28 cellular contexts compared by ENCODE assay signal in genomic region chr2:178068823-178069454, GRCh38. TPM values are rescaled to one million over a fixed set of nuclear protein-coding genes. Genes with fewer than 3 reads are reported as not detected.
"Had no signal": no experiment of that assay in that cellular context is flagged by ENCODE, and none has a peak within 500 bp of the region (broad histone marks: within the 10 kb centered on the region; RNA-seq: fewer than 3 reads in every experiment).

No MANE protein-coding gene starts in this region.

- H2AFZ ChIP-seq: neural progenitor cell had no signal

- FAIRE-seq: urothelium cell line had no signal

- ATAC-seq: naive thymus-derived CD4-positive, alpha-beta T cell; natural killer cell; psoas muscle; right cardiac atrium; sciatic nerve; stimulated activated memory B cell treated with anti-CD40 and anti-IgM and Interleukin-4, amounts not matched to agents 10 μg/mL and 1 μg/mL and 100 μg/mL, for 72 hours; stimulated activated naive CD8-positive, alpha-beta T cell treated with anti-CD3 and anti-CD28 coated beads, Interleukin-15, amount 100 ng/mL, for 72 hours; stimulated activated naive CD8-positive, alpha-beta T cell treated with anti-CD3 and anti-CD28 coated beads, Interleukin-15, Interleukin-2, amounts not matched to agents 100 U/mL and 50 U/mL, for 24 hours had no signal

- H3K4me3 ChIP-seq: neural progenitor cell, ovary, psoas muscle, skin epidermis, smooth muscle cell, spleen, thoracic aorta, thyroid gland, tibial nerve, upper lobe of left lung, vagina had no signal

- H3K9ac ChIP-seq: neural progenitor cell had no signal

- H3K4me1 ChIP-seq: psoas muscle had no signal

- H3K36me3 ChIP-seq: neural progenitor cell, ovary, spleen, thoracic aorta, thyroid gland, tibial nerve, upper lobe of left lung, vagina had no signal

- H3K9me3 ChIP-seq: ovary, psoas muscle, spleen, thoracic aorta, thyroid gland, tibial nerve, upper lobe of left lung, vagina had no signal

- H3K27me3 ChIP-seq: ovary, thyroid gland, upper lobe of left lung, vagina had no signal

- H3K4me2 ChIP-seq: neural progenitor cell, smooth muscle cell had no signal

- H3K27ac ChIP-seq: neural progenitor cell, ovary, psoas muscle, skin epidermis, spleen, thoracic aorta, thyroid gland, tibial nerve, upper lobe of left lung, vagina had no signal

- DNase-seq: naive thymus-derived CD4-positive, alpha-beta T cell; natural killer cell; occipital lobe; ovary; psoas muscle; right cardiac atrium; spleen; stimulated activated CD4-positive, alpha-beta T cell treated with anti-CD3 and anti-CD28 coated beads, Interleukin-12 subunit alpha, Interleukin-12 subunit beta, amount 100 ng/mL, for 4 hours; stimulated activated CD4-positive, alpha-beta T cell treated with anti-CD3 and anti-CD28 coated beads, Interleukin-1b, Interleukin-23, amount 100 ng/mL, for 48 hours; stimulated activated CD4-positive, alpha-beta T cell treated with anti-CD3 and anti-CD28 coated beads, Interleukin-4, amount 100 ng/mL, for 1 hour; stimulated activated CD4-positive, alpha-beta T cell treated with anti-CD3 and anti-CD28 coated beads, Interleukin-4, amount 100 ng/mL, for 4 hours; stimulated activated CD8-positive, alpha-beta memory T cell treated with anti-CD3 and anti-CD28 coated beads, Interleukin-4, amount 100 ng/mL, for 48 hours; stimulated activated naive CD4-positive, alpha-beta T cell; stimulated activated naive CD8-positive, alpha-beta T cell treated with anti-CD3 and anti-CD28 coated beads, Interleukin-15, amount 100 ng/mL, for 72 hours; stimulated activated naive CD8-positive, alpha-beta T cell treated with anti-CD3 and anti-CD28 coated beads, Interleukin-15, Interleukin-2, amounts not matched to agents 100 U/mL and 50 U/mL, for 24 hours; substantia nigra; thyroid gland; trophoblast cell; upper lobe of left lung had no signal

RNA-seq across cellular contexts. Expression of gene PDE11A, which starts 3.6 kb away (rescaled TPM):
- total RNA-seq: naive thymus-derived CD4-positive, alpha-beta T cell; natural killer cell had no signal
- polyA plus RNA-seq: naive thymus-derived CD4-positive, alpha-beta T cell; smooth muscle cell had no signal
